Comparison of ENCODE assay signal across 1 cellular context in the genomic region with DNA sequence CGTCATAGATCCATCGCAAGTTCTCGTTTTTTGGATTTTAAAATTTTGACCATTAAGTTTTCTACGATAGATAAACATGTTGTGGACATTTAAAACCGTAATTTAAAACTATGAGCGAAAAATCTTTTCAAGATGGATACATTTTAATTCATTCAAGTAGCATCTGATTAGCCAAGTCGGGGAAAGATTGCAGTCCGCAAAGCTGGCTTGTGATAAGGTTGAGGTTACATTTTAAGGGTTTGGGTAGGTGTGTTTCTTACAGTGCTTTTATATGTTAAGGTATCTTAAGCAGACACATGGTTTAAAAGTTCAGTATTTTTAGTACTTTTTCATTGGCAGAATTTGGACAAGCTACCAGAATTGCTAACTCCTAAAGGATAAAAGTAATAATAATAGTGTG.
TF ChIP-seq lines count a peak whose summit lies in the region.

No MANE protein-coding gene starts in this region.

TF ChIP-seq in HepG2, 621 proteins besides CTCF, POLR2A, EP300 and RAD21:
- TF ChIP-seq RBFOX2 (IDR thresholded peaks at IDR 0.05; ENCODE audit: low read depth, low read length) = peak; percentile 58
- TF ChIP-seq, protein P1, sequence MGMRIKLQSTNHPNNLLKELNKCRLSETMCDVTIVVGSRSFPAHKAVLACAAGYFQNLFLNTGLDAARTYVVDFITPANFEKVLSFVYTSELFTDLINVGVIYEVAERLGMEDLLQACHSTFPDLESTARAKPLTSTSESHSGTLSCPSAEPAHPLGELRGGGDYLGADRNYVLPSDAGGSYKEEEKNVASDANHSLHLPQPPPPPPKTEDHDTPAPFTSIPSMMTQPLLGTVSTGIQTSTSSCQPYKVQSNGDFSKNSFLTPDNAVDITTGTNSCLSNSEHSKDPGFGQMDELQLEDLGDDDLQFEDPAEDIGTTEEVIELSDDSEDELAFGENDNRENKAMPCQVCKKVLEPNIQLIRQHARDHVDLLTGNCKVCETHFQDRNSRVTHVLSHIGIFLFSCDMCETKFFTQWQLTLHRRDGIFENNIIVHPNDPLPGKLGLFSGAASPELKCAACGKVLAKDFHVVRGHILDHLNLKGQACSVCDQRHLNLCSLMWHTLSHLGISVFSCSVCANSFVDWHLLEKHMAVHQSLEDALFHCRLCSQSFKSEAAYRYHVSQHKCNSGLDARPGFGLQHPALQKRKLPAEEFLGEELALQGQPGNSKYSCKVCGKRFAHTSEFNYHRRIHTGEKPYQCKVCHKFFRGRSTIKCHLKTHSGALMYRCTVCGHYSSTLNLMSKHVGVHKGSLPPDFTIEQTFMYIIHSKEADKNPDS (CRISPR knock-in tag; IDR thresholded peaks at IDR 0.05) = no peak
- TF ChIP-seq ZNF563 (CRISPR knock-in tag; IDR thresholded peaks at IDR 0.05) = no peak
- 0 out of 2 replicates have a peak, but pooled peaks have one; percentile 28 for TF ChIP-seq STAT6 (CRISPR knock-in tag; IDR thresholded peaks at IDR 0.05; ENCODE audit: borderline replicate concordance)
- 0 out of 2 replicates have a peak, but pooled peaks have one; percentile 4 for TF ChIP-seq SIN3A (IDR thresholded peaks at IDR 0.05; ENCODE audit: borderline replicate concordance, low read depth, low read length)
